11 cellular contexts compared by ENCODE assay signal in the genomic region with DNA sequence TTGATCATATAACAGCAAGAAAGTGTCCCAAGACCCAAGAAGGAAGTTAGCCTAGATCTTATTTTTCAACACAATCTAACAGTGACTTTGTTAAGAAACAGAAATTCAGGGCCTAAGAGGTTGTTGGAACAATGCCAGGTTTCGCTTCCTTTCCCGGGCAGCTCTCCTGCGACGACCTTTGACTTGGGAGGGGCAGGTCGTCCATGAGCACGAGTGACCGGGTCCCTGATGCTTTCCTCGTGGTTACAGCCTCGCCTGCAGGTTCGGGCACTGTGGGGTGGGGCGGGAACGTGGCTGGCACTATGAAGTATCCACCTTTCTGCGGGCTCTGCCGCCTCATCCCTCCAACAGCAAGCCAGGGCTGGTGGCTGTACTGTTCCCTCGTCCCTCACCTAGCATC.
A peak's percentile ranks its signal among the peaks of the same experiment; 100 is the strongest.
DNase-seq lines count a peak whose midpoint lies in the region; ATAC-seq and TF ChIP-seq lines count a peak whose summit lies in the region.
"Had no signal": no experiment of that assay in that cellular context is flagged by ENCODE, and none has a peak within 500 bp of the region (broad histone marks: within the 10 kb centered on the region; RNA-seq: fewer than 3 reads in every experiment).

No MANE protein-coding gene starts in this region.

- peak overlapping the region; percentile 51 for H3K9ac ChIP-seq in NT2/D1 (ENCODE audit: insufficient read length, low read depth)

- H3K27ac ChIP-seq in GM23338 (ENCODE audit: low read depth) = no peak overlapping the region
- no peak overlapping the region for H3K27ac ChIP-seq in left ventricle myocardium inferior (replicated peaks)
- H3K27ac ChIP-seq in gastrocnemius medialis = no peak overlapping the region

- in situ Hi-C loops in gastrocnemius medialis (cut with MboI; ENCODE audit: low sequenced_read_pairs in 4 of 4) = no loop called here

- no peak overlapping the region for H3K27ac Mint-ChIP-seq in GM23338
- H3K27ac Mint-ChIP-seq: activated CD4-positive, alpha-beta memory T cell treated with anti-CD3 and anti-CD28 coated beads, Interleukin-2, amount 10 ng/mL, durations not matched to agents 7 days and 5 days had no signal

- H3K36me3 Mint-ChIP-seq in GM23338 (ENCODE audit: low read depth) = 0 out of 3 replicates have a peak, but pooled peaks cover 2% of the 10 kb centered on the region

- no peaks in the 10 kb centered on the region; the same call in 1 of the 2 replicates for H3F3A ChIP-seq in GM23338 (replicated peaks; ENCODE audit: low read depth)

- intact Hi-C loops in left ventricle myocardium inferior (cut with micrococcal nuclease) (no loop called here), gastrocnemius medialis (cut with DNase I; ENCODE audit: low total_unique reads) (no loop called here)

- H3K9me3 Mint-ChIP-seq in GM23338 = peaks cover 5% of the 10 kb centered on the region; the same call in 2 of the 3 replicates

- H2AFZ ChIP-seq in GM23338 = no peak overlapping the region

- H3K4me3 Mint-ChIP-seq in GM23338 = no peak overlapping the region
- H3K4me3 Mint-ChIP-seq: activated CD4-positive, alpha-beta memory T cell treated with anti-CD3 and anti-CD28 coated beads, Interleukin-2, amount 10 ng/mL, durations not matched to agents 7 days and 5 days had no signal

- no peak for TF ChIP-seq CTCF in GM23338 (conservative IDR thresholded peaks at IDR 0.05; ENCODE audit: low read depth in 2 of 2)
- TF ChIP-seq CTCF in left ventricle myocardium inferior (IDR thresholded peaks at IDR 0.05; ENCODE audit: borderline replicate concordance) = no peak
- no peak for TF ChIP-seq CTCF in gastrocnemius medialis (IDR thresholded peaks at IDR 0.05 in 4 of 5, conservative IDR thresholded peaks at IDR 0.05 in 1 of 5)

- H4K20me1 ChIP-seq in GM23338 (replicated peaks; ENCODE audit: insufficient read depth) = no peaks in the 10 kb centered on the region

- H3K27me3 ChIP-seq in GM23338 (ENCODE audit: insufficient read depth) = no peaks in the 10 kb centered on the region
- H3K27me3 ChIP-seq in NT2/D1 (ENCODE audit: insufficient read depth, insufficient read length) = peaks cover 20% of the 10 kb centered on the region
- peaks cover 8% of the 10 kb centered on the region for H3K27me3 ChIP-seq in left ventricle myocardium inferior (ENCODE audit: low read depth)
- H3K27me3 ChIP-seq in gastrocnemius medialis = no peaks in the 10 kb centered on the region

- H3K4me1 ChIP-seq in GM23338 (ENCODE audit: insufficient read depth) (peaks cover 32% of the 10 kb centered on the region), NT2/D1 (ENCODE audit: insufficient read depth, insufficient read length) (peaks cover 23% of the 10 kb centered on the region), left ventricle myocardium inferior (peaks cover 12% of the 10 kb centered on the region), gastrocnemius medialis (no peaks in the 10 kb centered on the region)

- H3K4me3 ChIP-seq in GM23338 (no peak overlapping the region), NT2/D1 (ENCODE audit: insufficient read length, low read depth) (no peak overlapping the region), left ventricle myocardium inferior (no peak overlapping the region), gastrocnemius medialis (no peak overlapping the region)

- H3K4me2 ChIP-seq in GM23338 = peak overlapping the region; percentile 64

- no peaks in the 10 kb centered on the region for H3K79me2 ChIP-seq in GM23338 (replicated peaks; ENCODE audit: insufficient read depth)

- 0 out of 2 replicates have a peak, but pooled peaks cover 7% of the 10 kb centered on the region for H3K9me2 ChIP-seq in GM23338 (ENCODE audit: insufficient read depth)

- no peak for ATAC-seq in GM23338
- ATAC-seq in gastrocnemius medialis = peak in 1 of 2 donors; percentile 51
- no peak for ATAC-seq in GM18505 (IDR thresholded peaks at IDR 0.05; ENCODE audit: unreplicated experiment)
- no peak for ATAC-seq in GM21390 (IDR thresholded peaks at IDR 0.05; ENCODE audit: unreplicated experiment)
- no peak for ATAC-seq in GM18517 (IDR thresholded peaks at IDR 0.05; ENCODE audit: unreplicated experiment)

- peaks cover 15% of the 10 kb centered on the region for H3K27me3 Mint-ChIP-seq in GM23338 (ENCODE audit: insufficient read depth, low read depth, poor library complexity)

- peaks cover 38% of the 10 kb centered on the region for H3K4me1 Mint-ChIP-seq in GM23338

- peaks cover 13% of the 10 kb centered on the region; the same call in 1 of the 2 replicates for H3K9me3 ChIP-seq in NT2/D1 (ENCODE audit: insufficient read depth, low read length)
- H3K9me3 ChIP-seq in left ventricle myocardium inferior (replicated peaks) = no peaks in the 10 kb centered on the region
- H3K9me3 ChIP-seq in gastrocnemius medialis = no peaks in the 10 kb centered on the region

- DNase-seq in GM23338 (ENCODE audit: low spot score) (no peak), NT2/D1 (ENCODE audit: low read depth, low spot score) (no peak), left ventricle myocardium inferior (peak; percentile 29), gastrocnemius medialis (peak; percentile 27 to 49), NCI-H2107 (lab: John Stamatoyannopoulos, UW) (no peak)
- DNase-seq: activated CD4-positive, alpha-beta memory T cell treated with anti-CD3 and anti-CD28 coated beads, Interleukin-2, amount 10 ng/mL, durations not matched to agents 7 days and 5 days; DMS 273 treated with DMSO at 0.1 percent for 48 hours; NCI-H1092 had no signal

- TF ChIP-seq POLR2A in gastrocnemius medialis (IDR thresholded peaks at IDR 0.05) (no peak), GM18505 (IDR thresholded peaks at IDR 0.05; ENCODE audit: borderline replicate concordance, extremely low read depth, insufficient read depth, insufficient read length) (no peak)

- H3K36me3 ChIP-seq in GM23338 (ENCODE audit: insufficient read depth) = no peaks in the 10 kb centered on the region
- H3K36me3 ChIP-seq in NT2/D1 (ENCODE audit: insufficient read depth, insufficient read length, low read length) = no peaks in the 10 kb centered on the region
- no peaks in the 10 kb centered on the region for H3K36me3 ChIP-seq in left ventricle myocardium inferior
- H3K36me3 ChIP-seq in gastrocnemius medialis = no peaks in the 10 kb centered on the region

TF ChIP-seq in GM23338, 12 proteins besides CTCF, POLR2A, EP300 and RAD21:
- TF ChIP-seq ZNF331 (CRISPR knock-in tag; IDR thresholded peaks at IDR 0.05; ENCODE audit: low read depth) = no peak
- TF ChIP-seq STAT1 (IDR thresholded peaks at IDR 0.05; ENCODE audit: unreplicated experiment) = no peak
- TF ChIP-seq, protein P1, sequence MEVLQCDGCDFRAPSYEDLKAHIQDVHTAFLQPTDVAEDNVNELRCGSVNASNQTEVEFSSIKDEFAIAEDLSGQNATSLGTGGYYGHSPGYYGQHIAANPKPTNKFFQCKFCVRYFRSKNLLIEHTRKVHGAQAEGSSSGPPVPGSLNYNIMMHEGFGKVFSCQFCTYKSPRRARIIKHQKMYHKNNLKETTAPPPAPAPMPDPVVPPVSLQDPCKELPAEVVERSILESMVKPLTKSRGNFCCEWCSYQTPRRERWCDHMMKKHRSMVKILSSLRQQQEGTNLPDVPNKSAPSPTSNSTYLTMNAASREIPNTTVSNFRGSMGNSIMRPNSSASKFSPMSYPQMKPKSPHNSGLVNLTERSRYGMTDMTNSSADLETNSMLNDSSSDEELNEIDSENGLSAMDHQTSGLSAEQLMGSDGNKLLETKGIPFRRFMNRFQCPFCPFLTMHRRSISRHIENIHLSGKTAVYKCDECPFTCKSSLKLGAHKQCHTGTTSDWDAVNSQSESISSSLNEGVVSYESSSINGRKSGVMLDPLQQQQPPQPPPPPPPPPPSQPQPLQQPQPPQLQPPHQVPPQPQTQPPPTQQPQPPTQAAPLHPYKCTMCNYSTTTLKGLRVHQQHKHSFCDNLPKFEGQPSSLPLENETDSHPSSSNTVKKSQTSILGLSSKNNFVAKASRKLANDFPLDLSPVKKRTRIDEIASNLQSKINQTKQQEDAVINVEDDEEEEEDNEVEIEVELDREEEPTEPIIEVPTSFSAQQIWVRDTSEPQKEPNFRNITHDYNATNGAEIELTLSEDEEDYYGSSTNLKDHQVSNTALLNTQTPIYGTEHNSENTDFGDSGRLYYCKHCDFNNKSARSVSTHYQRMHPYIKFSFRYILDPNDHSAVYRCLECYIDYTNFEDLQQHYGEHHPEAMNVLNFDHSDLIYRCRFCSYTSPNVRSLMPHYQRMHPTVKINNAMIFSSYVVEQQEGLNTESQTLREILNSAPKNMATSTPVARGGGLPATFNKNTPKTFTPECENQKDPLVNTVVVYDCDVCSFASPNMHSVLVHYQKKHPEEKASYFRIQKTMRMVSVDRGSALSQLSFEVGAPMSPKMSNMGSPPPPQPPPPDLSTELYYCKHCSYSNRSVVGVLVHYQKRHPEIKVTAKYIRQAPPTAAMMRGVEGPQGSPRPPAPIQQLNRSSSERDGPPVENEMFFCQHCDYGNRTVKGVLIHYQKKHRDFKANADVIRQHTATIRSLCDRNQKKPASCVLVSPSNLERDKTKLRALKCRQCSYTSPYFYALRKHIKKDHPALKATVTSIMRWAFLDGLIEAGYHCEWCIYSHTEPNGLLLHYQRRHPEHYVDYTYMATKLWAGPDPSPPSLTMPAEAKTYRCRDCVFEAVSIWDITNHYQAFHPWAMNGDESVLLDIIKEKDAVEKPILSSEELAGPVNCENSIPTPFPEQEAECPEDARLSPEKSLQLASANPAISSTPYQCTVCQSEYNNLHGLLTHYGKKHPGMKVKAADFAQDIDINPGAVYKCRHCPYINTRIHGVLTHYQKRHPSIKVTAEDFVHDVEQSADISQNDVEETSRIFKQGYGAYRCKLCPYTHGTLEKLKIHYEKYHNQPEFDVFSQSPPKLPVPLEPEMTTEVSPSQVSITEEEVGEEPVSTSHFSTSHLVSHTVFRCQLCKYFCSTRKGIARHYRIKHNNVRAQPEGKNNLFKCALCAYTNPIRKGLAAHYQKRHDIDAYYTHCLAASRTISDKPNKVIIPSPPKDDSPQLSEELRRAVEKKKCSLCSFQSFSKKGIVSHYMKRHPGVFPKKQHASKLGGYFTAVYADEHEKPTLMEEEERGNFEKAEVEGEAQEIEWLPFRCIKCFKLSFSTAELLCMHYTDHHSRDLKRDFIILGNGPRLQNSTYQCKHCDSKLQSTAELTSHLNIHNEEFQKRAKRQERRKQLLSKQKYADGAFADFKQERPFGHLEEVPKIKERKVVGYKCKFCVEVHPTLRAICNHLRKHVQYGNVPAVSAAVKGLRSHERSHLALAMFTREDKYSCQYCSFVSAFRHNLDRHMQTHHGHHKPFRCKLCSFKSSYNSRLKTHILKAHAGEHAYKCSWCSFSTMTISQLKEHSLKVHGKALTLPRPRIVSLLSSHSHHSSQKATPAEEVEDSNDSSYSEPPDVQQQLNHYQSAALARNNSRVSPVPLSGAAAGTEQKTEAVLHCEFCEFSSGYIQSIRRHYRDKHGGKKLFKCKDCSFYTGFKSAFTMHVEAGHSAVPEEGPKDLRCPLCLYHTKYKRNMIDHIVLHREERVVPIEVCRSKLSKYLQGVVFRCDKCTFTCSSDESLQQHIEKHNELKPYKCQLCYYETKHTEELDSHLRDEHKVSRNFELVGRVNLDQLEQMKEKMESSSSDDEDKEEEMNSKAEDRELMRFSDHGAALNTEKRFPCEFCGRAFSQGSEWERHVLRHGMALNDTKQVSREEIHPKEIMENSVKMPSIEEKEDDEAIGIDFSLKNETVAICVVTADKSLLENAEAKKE (CRISPR knock-in tag; IDR thresholded peaks at IDR 0.05) = no peak
- no peak for TF ChIP-seq JUNB (IDR thresholded peaks at IDR 0.05; ENCODE audit: unreplicated experiment)

Comparison
In these comparisons a context has a peak if more than half of its experiments do, and no peak if none do; other contexts are left out.
1. DNase-seq: peak in left ventricle myocardium inferior (single experiment) and gastrocnemius medialis (2 of 2); none in GM23338 (single experiment), NT2/D1 (single experiment) and NCI-H2107 (single experiment).